1 cellular context compared by ENCODE assay signal in genomic region chr14:91267965-91268437, GRCh38.
TF ChIP-seq lines count a peak whose summit lies in the region.

No MANE protein-coding gene starts in this region.

TF ChIP-seq in K562, 482 proteins besides CTCF, POLR2A, EP300 and RAD21 (continued from another document and continues in another):
- no peak for TF ChIP-seq SAFB (IDR thresholded peaks at IDR 0.05; ENCODE audit: borderline replicate concordance, low read depth, low read length)
- peak; percentile 95 for TF ChIP-seq CBFA2T3 (IDR thresholded peaks at IDR 0.05)
- peak; percentile 95; the same call in 1 of the 2 replicates for TF ChIP-seq CUX1 (CRISPR knock-in tag; IDR thresholded peaks at IDR 0.05)
- TF ChIP-seq UBTF (IDR thresholded peaks at IDR 0.05; ENCODE audit: borderline replicate concordance in 1 of 2, low read depth in 2 of 2, low read length in 2 of 2), result no peak
- TF ChIP-seq ZNF239 (CRISPR knock-in tag; IDR thresholded peaks at IDR 0.05), result peak; percentile 92
- TF ChIP-seq CGGBP1 (CRISPR knock-in tag; IDR thresholded peaks at IDR 0.05), result no peak
- TF ChIP-seq SNAPC5 (CRISPR knock-in tag; IDR thresholded peaks at IDR 0.05), result peak; percentile 52; the same call in 1 of the 2 replicates
- peak; percentile 80; the same call in 1 of the 2 replicates for TF ChIP-seq ZFPM2 (CRISPR knock-in tag; IDR thresholded peaks at IDR 0.05)
- 0 out of 2 replicates have a peak, but pooled peaks have one; percentile 11 for TF ChIP-seq ELF1 (tag; IDR thresholded peaks at IDR 0.05)
- peak; percentile 85 for TF ChIP-seq STAT5B (CRISPR knock-in tag; IDR thresholded peaks at IDR 0.05)
- TF ChIP-seq ZNF41 (CRISPR knock-in tag; conservative IDR thresholded peaks at IDR 0.05), result peak; percentile 96
- peak; percentile 79 for TF ChIP-seq NUFIP1 (IDR thresholded peaks at IDR 0.05; ENCODE audit: partially characterized antibody)
- TF ChIP-seq RHOXF2B (CRISPR knock-in tag; conservative IDR thresholded peaks at IDR 0.05), result peak; percentile 94
- TF ChIP-seq HNRNPLL (IDR thresholded peaks at IDR 0.05; ENCODE audit: low read depth, low read length, poor library complexity, severe bottlenecking), result no peak
- peak; percentile 3 to 40 for TF ChIP-seq AFF1 (IDR thresholded peaks at IDR 0.05; ENCODE audit: low read depth in 1 of 2, partially characterized antibody in 2 of 2)
- peak; percentile 89 for TF ChIP-seq KAT8 (IDR thresholded peaks at IDR 0.05; ENCODE audit: low read depth)
- TF ChIP-seq ZZZ3 (IDR thresholded peaks at IDR 0.05), result no peak
- TF ChIP-seq STAT5A (IDR thresholded peaks at IDR 0.05; ENCODE audit: borderline replicate concordance, low read length), result peak; percentile 70; the same call in 1 of the 2 replicates
- no peak for TF ChIP-seq XRCC4 (IDR thresholded peaks at IDR 0.05; ENCODE audit: extremely low read depth, insufficient read depth, insufficient read length)
- TF ChIP-seq KHSRP (IDR thresholded peaks at IDR 0.05), result 0 out of 2 replicates have a peak, but pooled peaks have one; percentile 28
- TF ChIP-seq BHLHE40 (IDR thresholded peaks at IDR 0.05; ENCODE audit: low read length), result peak; percentile 8; the same call in 1 of the 2 replicates
- TF ChIP-seq ZBTB12 (CRISPR knock-in tag; IDR thresholded peaks at IDR 0.05), result peak; percentile 89
- TF ChIP-seq BRD9 (IDR thresholded peaks at IDR 0.05; ENCODE audit: low read depth, partially characterized antibody), result no peak
- TF ChIP-seq ZNF280B (CRISPR knock-in tag; IDR thresholded peaks at IDR 0.05), result peak; percentile 69; the same call in 1 of the 2 replicates
- peak; percentile 61 for TF ChIP-seq HDAC3 (IDR thresholded peaks at IDR 0.05; ENCODE audit: borderline replicate concordance, partially characterized antibody)
- peak; percentile 67 for TF ChIP-seq ATF7 (IDR thresholded peaks at IDR 0.05)
- peak; percentile 92 for TF ChIP-seq OTX1 (CRISPR knock-in tag; IDR thresholded peaks at IDR 0.05)
- TF ChIP-seq HMG20A (CRISPR knock-in tag; conservative IDR thresholded peaks at IDR 0.05), result peak; percentile 85; the same call in 1 of the 2 replicates
- no peak for TF ChIP-seq THRAP3 (IDR thresholded peaks at IDR 0.05; ENCODE audit: borderline replicate concordance)
- TF ChIP-seq ATF6 (CRISPR knock-in tag; IDR thresholded peaks at IDR 0.05), result no peak
- TF ChIP-seq ZNF212 (CRISPR knock-in tag; IDR thresholded peaks at IDR 0.05), result peak; percentile 83; the same call in 1 of the 2 replicates
- TF ChIP-seq E2F8 (IDR thresholded peaks at IDR 0.05; ENCODE audit: low read depth, partially characterized antibody), result no peak
- peak; percentile 99 for TF ChIP-seq ZNF175 (CRISPR knock-in tag; IDR thresholded peaks at IDR 0.05; ENCODE audit: low read depth)
- no peak for TF ChIP-seq SUPT5H (IDR thresholded peaks at IDR 0.05)
- peak; percentile 75 for TF ChIP-seq TAF7 (tag; IDR thresholded peaks at IDR 0.05)
- peak; percentile 92 for TF ChIP-seq ZNF79 (CRISPR knock-in tag; IDR thresholded peaks at IDR 0.05; ENCODE audit: low read depth)
- TF ChIP-seq RFX7 (CRISPR knock-in tag; IDR thresholded peaks at IDR 0.05), result peak; percentile 74; the same call in 1 of the 2 replicates
